8 cellular contexts compared by ENCODE assay signal in genomic region chr6:11538799-11539468, GRCh38. TPM values are rescaled to one million over a fixed set of nuclear protein-coding genes. Genes with fewer than 3 reads are reported as not detected.
DNase-seq lines count a peak whose midpoint lies in the region; ATAC-seq and TF ChIP-seq lines count a peak whose summit lies in the region.

No MANE protein-coding gene starts in this region.

- H3K27ac ChIP-seq in GM23338 (ENCODE audit: low read depth) (no peak overlapping the region), rectal smooth muscle tissue (ENCODE audit: low read depth, low read length) (no peak overlapping the region)

- H3K9me3 Mint-ChIP-seq in GM23338: no peaks in the 10 kb centered on the region

- no peaks in the 10 kb centered on the region; the same call in 2 of the 3 replicates for H3K36me3 Mint-ChIP-seq in GM23338 (ENCODE audit: low read depth)

- peak overlapping the region; percentile 92 for H2AFZ ChIP-seq in GM23338

- DNase-seq in GM23338 (ENCODE audit: low spot score) (no peak), NT2/D1 (ENCODE audit: low read depth, low spot score) (no peak), epidermal melanocyte (ENCODE audit: insufficient read length, low spot score) (no peak), NK-92 (lab: John Stamatoyannopoulos, UW; ENCODE audit: unreplicated experiment) (no peak)

- H3K4me1 ChIP-seq in GM23338 (ENCODE audit: insufficient read depth): peaks cover 20% of the 10 kb centered on the region
- no peaks in the 10 kb centered on the region for H3K4me1 ChIP-seq in NT2/D1 (ENCODE audit: insufficient read depth, insufficient read length)
- peaks cover 15% of the 10 kb centered on the region for H3K4me1 ChIP-seq in endocrine pancreas (ENCODE audit: control insufficient read depth, insufficient read depth, low read length)
- peaks cover 8% of the 10 kb centered on the region for H3K4me1 ChIP-seq in rectal smooth muscle tissue (ENCODE audit: control insufficient read depth, insufficient read depth, low read length)

- no peaks in the 10 kb centered on the region for H3K9me2 ChIP-seq in GM23338 (ENCODE audit: insufficient read depth)

- peaks cover 13% of the 10 kb centered on the region for H3K79me2 ChIP-seq in GM23338 (replicated peaks; ENCODE audit: insufficient read depth)

- H3K27me3 Mint-ChIP-seq in GM23338 (ENCODE audit: insufficient read depth, low read depth, poor library complexity): peaks cover 9% of the 10 kb centered on the region

- no peak overlapping the region for H3K27ac Mint-ChIP-seq in GM23338

- no peaks in the 10 kb centered on the region for H3K9me3 ChIP-seq in NT2/D1 (ENCODE audit: insufficient read depth, low read length)
- H3K9me3 ChIP-seq in endocrine pancreas (ENCODE audit: control insufficient read depth, low read length): no peaks in the 10 kb centered on the region

- peak overlapping the region; percentile 78 for H3K4me3 Mint-ChIP-seq in GM23338

- TF ChIP-seq CTCF in GM23338 (conservative IDR thresholded peaks at IDR 0.05; ENCODE audit: low read depth in 2 of 2): no peak

- peaks cover 14% of the 10 kb centered on the region; the same call in 2 of the 3 replicates for H3K4me1 Mint-ChIP-seq in GM23338

- peak overlapping the region; percentile 88 for H3K4me2 ChIP-seq in GM23338

- peak overlapping the region; percentile 87 for H3K4me3 ChIP-seq in GM23338
- peak overlapping the region; percentile 76 for H3K4me3 ChIP-seq in NT2/D1 (ENCODE audit: insufficient read length, low read depth)
- H3K4me3 ChIP-seq in endocrine pancreas (ENCODE audit: control insufficient read depth, insufficient read depth, low read length): peak overlapping the region; percentile 97
- H3K4me3 ChIP-seq in rectal smooth muscle tissue (ENCODE audit: low read length): peak overlapping the region; percentile 62

- ATAC-seq in GM23338 (no peak), GM19351 (IDR thresholded peaks at IDR 0.05; ENCODE audit: unreplicated experiment) (no peak), esophagus mucosa (no peak)

- H3K27me3 ChIP-seq in GM23338 (ENCODE audit: insufficient read depth) (peaks cover 24% of the 10 kb centered on the region), NT2/D1 (ENCODE audit: insufficient read depth, insufficient read length) (peaks cover 33% of the 10 kb centered on the region), endocrine pancreas (ENCODE audit: control insufficient read depth, insufficient read depth, low read length) (no peaks in the 10 kb centered on the region), rectal smooth muscle tissue (ENCODE audit: control insufficient read depth, insufficient read depth, low read length) (no peaks in the 10 kb centered on the region)

- no peaks in the 10 kb centered on the region for H4K20me1 ChIP-seq in GM23338 (replicated peaks; ENCODE audit: insufficient read depth)

- H3F3A ChIP-seq in GM23338 (replicated peaks; ENCODE audit: low read depth): no peaks in the 10 kb centered on the region

- H3K36me3 ChIP-seq in GM23338 (ENCODE audit: insufficient read depth) (no peaks in the 10 kb centered on the region), NT2/D1 (ENCODE audit: insufficient read depth, insufficient read length, low read length) (no peaks in the 10 kb centered on the region), endocrine pancreas (ENCODE audit: control insufficient read depth, insufficient read depth, low read length) (no peaks in the 10 kb centered on the region), rectal smooth muscle tissue (ENCODE audit: control insufficient read depth, insufficient read depth, low read length) (no peaks in the 10 kb centered on the region)

- H3K9ac ChIP-seq in NT2/D1 (ENCODE audit: insufficient read length, low read depth): peak overlapping the region; percentile 76
- peak overlapping the region; percentile 86 for H3K9ac ChIP-seq in endocrine pancreas (ENCODE audit: control insufficient read depth, insufficient read depth, low read length)
- H3K9ac ChIP-seq in rectal smooth muscle tissue (ENCODE audit: low read length): no peak overlapping the region

TF ChIP-seq in GM23338, 12 proteins besides CTCF, POLR2A, EP300 and RAD21 (continues in another document):
- TF ChIP-seq ZNF331 (CRISPR knock-in tag; IDR thresholded peaks at IDR 0.05; ENCODE audit: low read depth): no peak
- no peak for TF ChIP-seq EZH2 (IDR thresholded peaks at IDR 0.05; ENCODE audit: low read depth, unreplicated experiment)
- TF ChIP-seq STAT1 (IDR thresholded peaks at IDR 0.05; ENCODE audit: unreplicated experiment): no peak
- no peak for TF ChIP-seq EZH2phosphoT487 (IDR thresholded peaks at IDR 0.05; ENCODE audit: unreplicated experiment)
- TF ChIP-seq POLR2AphosphoS5 (IDR thresholded peaks at IDR 0.05; ENCODE audit: low read depth): no peak
- TF ChIP-seq ZNF114 (CRISPR knock-in tag; IDR thresholded peaks at IDR 0.05): no peak
- no peak for TF ChIP-seq JUNB (IDR thresholded peaks at IDR 0.05; ENCODE audit: unreplicated experiment)
- TF ChIP-seq, protein P1, sequence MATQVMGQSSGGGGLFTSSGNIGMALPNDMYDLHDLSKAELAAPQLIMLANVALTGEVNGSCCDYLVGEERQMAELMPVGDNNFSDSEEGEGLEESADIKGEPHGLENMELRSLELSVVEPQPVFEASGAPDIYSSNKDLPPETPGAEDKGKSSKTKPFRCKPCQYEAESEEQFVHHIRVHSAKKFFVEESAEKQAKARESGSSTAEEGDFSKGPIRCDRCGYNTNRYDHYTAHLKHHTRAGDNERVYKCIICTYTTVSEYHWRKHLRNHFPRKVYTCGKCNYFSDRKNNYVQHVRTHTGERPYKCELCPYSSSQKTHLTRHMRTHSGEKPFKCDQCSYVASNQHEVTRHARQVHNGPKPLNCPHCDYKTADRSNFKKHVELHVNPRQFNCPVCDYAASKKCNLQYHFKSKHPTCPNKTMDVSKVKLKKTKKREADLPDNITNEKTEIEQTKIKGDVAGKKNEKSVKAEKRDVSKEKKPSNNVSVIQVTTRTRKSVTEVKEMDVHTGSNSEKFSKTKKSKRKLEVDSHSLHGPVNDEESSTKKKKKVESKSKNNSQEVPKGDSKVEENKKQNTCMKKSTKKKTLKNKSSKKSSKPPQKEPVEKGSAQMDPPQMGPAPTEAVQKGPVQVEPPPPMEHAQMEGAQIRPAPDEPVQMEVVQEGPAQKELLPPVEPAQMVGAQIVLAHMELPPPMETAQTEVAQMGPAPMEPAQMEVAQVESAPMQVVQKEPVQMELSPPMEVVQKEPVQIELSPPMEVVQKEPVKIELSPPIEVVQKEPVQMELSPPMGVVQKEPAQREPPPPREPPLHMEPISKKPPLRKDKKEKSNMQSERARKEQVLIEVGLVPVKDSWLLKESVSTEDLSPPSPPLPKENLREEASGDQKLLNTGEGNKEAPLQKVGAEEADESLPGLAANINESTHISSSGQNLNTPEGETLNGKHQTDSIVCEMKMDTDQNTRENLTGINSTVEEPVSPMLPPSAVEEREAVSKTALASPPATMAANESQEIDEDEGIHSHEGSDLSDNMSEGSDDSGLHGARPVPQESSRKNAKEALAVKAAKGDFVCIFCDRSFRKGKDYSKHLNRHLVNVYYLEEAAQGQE (IDR thresholded peaks at IDR 0.05; ENCODE audit: unreplicated experiment): no peak
- no peak for TF ChIP-seq NANOG (IDR thresholded peaks at IDR 0.05; ENCODE audit: borderline replicate concordance)
- TF ChIP-seq CREB1 (CRISPR knock-in tag; IDR thresholded peaks at IDR 0.05; ENCODE audit: low read depth): no peak
- no peak for TF ChIP-seq ETS1 (IDR thresholded peaks at IDR 0.05)

RNA-seq across cellular contexts. Expression of gene TMEM170B, which starts 1.4 kb away (rescaled TPM):
- total RNA-seq in GM23338 (2014; rRNA removed; shearing (Covaris generic)): 6.9 and 8.6 TPM in 2 replicates
- 2.0 and 2.5 TPM in 2 replicates for polyA plus RNA-seq in GM23338 (2016; fragmentation: Nextera tagmentation; extraction: Ambion mirVana)
- 0.20 TPM for total RNA-seq in esophagus mucosa
